Comparison of ENCODE assay signal across 8 cellular contexts in genomic region chr5:143008809-143009521, GRCh38.
A peak's percentile ranks its signal among the peaks of the same experiment; 100 is the strongest.
DNase-seq lines count a peak whose midpoint lies in the region; ATAC-seq and TF ChIP-seq lines count a peak whose summit lies in the region.

No MANE protein-coding gene starts in this region.

- no peak for TF ChIP-seq CTCF in coronary artery (IDR thresholded peaks at IDR 0.05)

- H3K27ac ChIP-seq in coronary artery = no peak overlapping the region

- DNase-seq in Daoy (ENCODE audit: low read depth) = peak; percentile 97
- DNase-seq in HT-29 (ENCODE audit: low spot score) = peak; percentile 55
- peak; percentile 83 for DNase-seq in activated CD4-positive, alpha-beta T cell treated with anti-CD3 and anti-CD28 coated beads for 48 hours
- DNase-seq in effector CD4-positive, alpha-beta T cell = peak; percentile 73
- DNase-seq in skeletal muscle cell (ENCODE audit: low read depth) = peak; percentile 99
- no peak for DNase-seq in NCI-H2227 treated with DMSO at 0.1 percent for 48 hours (lab: John Stamatoyannopoulos, UW)
- DNase-seq in coronary artery (ENCODE audit: low spot score) = no peak

- peak; percentile 84 for ATAC-seq in GM21447 (IDR thresholded peaks at IDR 0.05; ENCODE audit: unreplicated experiment)

- H3K4me3 ChIP-seq in skeletal muscle cell (ENCODE audit: low read depth, low read length) (no peak overlapping the region), coronary artery (no peak overlapping the region)

Comparison
In these comparisons a context has a peak if more than half of its experiments do, and no peak if none do; other contexts are left out.
1. DNase-seq: peak in Daoy (single experiment), HT-29 (single experiment), activated CD4-positive, alpha-beta T cell treated with anti-CD3 and anti-CD28 coated beads for 48 hours (single experiment), effector CD4-positive, alpha-beta T cell (single experiment) and skeletal muscle cell (single experiment); none in NCI-H2227 treated with DMSO at 0.1 percent for 48 hours (single experiment) and coronary artery (single experiment).